22 cellular contexts compared by ENCODE assay signal in genomic region chr4:139866270-139866962, GRCh38.
DNase-seq lines count a peak whose midpoint lies in the region; ATAC-seq and TF ChIP-seq lines count a peak whose summit lies in the region.
"Had no signal": no experiment of that assay in that cellular context is flagged by ENCODE, and none has a peak within 500 bp of the region (broad histone marks: within the 10 kb centered on the region; RNA-seq: fewer than 3 reads in every experiment).

No MANE protein-coding gene starts in this region.

- H3K27me3 ChIP-seq in suprapubic skin = no peaks in the 10 kb centered on the region
- H3K27me3 ChIP-seq: BLaER1 treated with 17β-estradiol and CSF1 and Interleukin-3, amounts not matched to agents 10 nM and 100 nM; tibial nerve had no signal

- TF ChIP-seq CTCF in suprapubic skin (IDR thresholded peaks at IDR 0.05) = no peak

- no peak overlapping the region for H3K4me3 ChIP-seq in suprapubic skin
- H3K4me3 ChIP-seq: BLaER1 treated with 17β-estradiol and CSF1 and Interleukin-3, amounts not matched to agents 10 nM and 100 nM; lower lobe of right lung had no signal

- TF ChIP-seq EP300 in suprapubic skin (IDR thresholded peaks at IDR 0.05) = no peak

- no peak for TF ChIP-seq POLR2A in suprapubic skin (IDR thresholded peaks at IDR 0.05)

- DNase-seq in NCI-H510A treated with DMSO at 0.1 percent for 48 hours (lab: John Stamatoyannopoulos, UW) = peak; percentile 44
- DNase-seq in NCI-H510A (lab: John Stamatoyannopoulos, UW) = no peak
- peak; percentile 42 to 65 for DNase-seq in NCI-H526 (lab: John Stamatoyannopoulos, UW)
- peak; percentile 87 for DNase-seq in left kidney (ENCODE audit: low read depth, low spot score)
- no peak for DNase-seq in cerebellar cortex (ENCODE audit: low spot score)
- no peak for DNase-seq in suprapubic skin (ENCODE audit: low spot score in 2 of 2)
- no peak for DNase-seq in activated naive CD4-positive, alpha-beta T cell treated with Interleukin-2 at 50 U/mL for 16 hours
- DNase-seq: activated CD4-positive, alpha-beta memory T cell treated with anti-CD3 and anti-CD28 coated beads for 36 hours; activated naive CD8-positive, alpha-beta T cell treated with anti-CD3 and anti-CD28 coated beads, Interleukin-2, amount 10 ng/mL, durations not matched to agents 7 days and 5 days; activated T-cell treated with anti-CD3 and anti-CD28 coated beads, Interleukin-2, amount 50 U/mL, for 72 hours; dermis blood vessel endothelial cell; DMS79; KBM-7; lower lobe of right lung; naive B cell; NCI-H1048; stimulated activated naive B cell treated with anti-CD40 and anti-IgM and Interleukin-4, amounts not matched to agents 10 μg/mL and 1 μg/mL and 100 μg/mL, for 72 hours; T-helper 1 cell; WERI-Rb-1 had no signal

- no peak overlapping the region for H3K27ac ChIP-seq in suprapubic skin
- H3K27ac ChIP-seq: BLaER1 treated with 17β-estradiol and CSF1 and Interleukin-3, amounts not matched to agents 10 nM and 100 nM; lower lobe of right lung; WERI-Rb-1 had no signal

- H3K4me1 ChIP-seq in suprapubic skin = no peaks in the 10 kb centered on the region
- H3K4me1 ChIP-seq: lower lobe of right lung had no signal

- H3K9me3 ChIP-seq in suprapubic skin = no peaks in the 10 kb centered on the region
- H3K9me3 ChIP-seq: lower lobe of right lung, tibial nerve had no signal

- ATAC-seq in HG02870 (IDR thresholded peaks at IDR 0.05; ENCODE audit: unreplicated experiment) = no peak
- ATAC-seq: activated T-cell treated with anti-CD3 and anti-CD28 coated beads, Interleukin-2, amount 50 U/mL, for 72 hours; lower lobe of right lung; stimulated activated naive B cell treated with anti-CD40 and anti-IgM and Interleukin-4, amounts not matched to agents 10 μg/mL and 1 μg/mL and 100 μg/mL, for 72 hours had no signal

- no peaks in the 10 kb centered on the region for H3K36me3 ChIP-seq in suprapubic skin
- H3K36me3 ChIP-seq: lower lobe of right lung, tibial nerve, WERI-Rb-1 had no signal

- WGBS in suprapubic skin = 77% methylated on average over 13 of the region's 13 CpGs

Comparison
In these comparisons a context has a peak if more than half of its experiments do, and no peak if none do; other contexts are left out.
1. DNase-seq: peak in NCI-H510A treated with DMSO at 0.1 percent for 48 hours (single experiment), NCI-H526 (2 of 2) and left kidney (single experiment); none in NCI-H510A (single experiment), cerebellar cortex (single experiment), suprapubic skin (0 of 2) and activated naive CD4-positive, alpha-beta T cell treated with Interleukin-2 at 50 U/mL for 16 hours (single experiment).